ENCODE assay signal across 23 cellular contexts in genomic region chr2:212034841-212035585, GRCh38.
"Had no signal": no experiment of that assay in that cellular context is flagged by ENCODE, and none has a peak within 500 bp of the region (broad histone marks: within the 10 kb centered on the region; RNA-seq: fewer than 3 reads in every experiment).

No MANE protein-coding gene starts in this region.

- H3K36me3 Mint-ChIP-seq: activated naive CD8-positive, alpha-beta T cell treated with anti-CD3 and anti-CD28 coated beads for 36 hours; memory B cell; naive thymus-derived CD4-positive, alpha-beta T cell; stimulated activated naive B cell treated with anti-CD40 and anti-IgM and Interleukin-4, amounts not matched to agents 10 μg/mL and 1 μg/mL and 100 μg/mL, for 72 hours had no signal

- H3K27me3 ChIP-seq: ascending aorta, gastroesophageal sphincter, hepatocyte, stomach, thyroid gland, upper lobe of right lung had no signal

- H3K9me3 ChIP-seq: ascending aorta, gastroesophageal sphincter, stomach, thyroid gland, upper lobe of right lung had no signal

- ATAC-seq: gastroesophageal sphincter; left cardiac atrium; naive thymus-derived CD4-positive, alpha-beta T cell; right cardiac atrium; stimulated activated naive B cell treated with anti-CD40 and anti-IgM and Interleukin-4, amounts not matched to agents 10 μg/mL and 1 μg/mL and 100 μg/mL, for 72 hours; upper lobe of right lung had no signal

- H3K79me2 ChIP-seq: hepatocyte had no signal

- H3K27ac ChIP-seq: ascending aorta, gastroesophageal sphincter, hepatocyte, stomach, thyroid gland, upper lobe of right lung, VCaP had no signal

- H3K27me3 Mint-ChIP-seq: activated naive CD8-positive, alpha-beta T cell treated with anti-CD3 and anti-CD28 coated beads for 36 hours; memory B cell; naive thymus-derived CD4-positive, alpha-beta T cell; stimulated activated naive B cell treated with anti-CD40 and anti-IgM and Interleukin-4, amounts not matched to agents 10 μg/mL and 1 μg/mL and 100 μg/mL, for 72 hours had no signal

- H3K4me1 Mint-ChIP-seq: activated naive CD8-positive, alpha-beta T cell treated with anti-CD3 and anti-CD28 coated beads for 36 hours; memory B cell; naive thymus-derived CD4-positive, alpha-beta T cell; stimulated activated naive B cell treated with anti-CD40 and anti-IgM and Interleukin-4, amounts not matched to agents 10 μg/mL and 1 μg/mL and 100 μg/mL, for 72 hours had no signal

- H3K27ac Mint-ChIP-seq: activated naive CD4-positive, alpha-beta T cell treated with anti-CD3 and anti-CD28 coated beads for 36 hours; activated naive CD8-positive, alpha-beta T cell treated with anti-CD3 and anti-CD28 coated beads for 36 hours; memory B cell; naive thymus-derived CD4-positive, alpha-beta T cell; stimulated activated naive B cell treated with anti-CD40 and anti-IgM and Interleukin-4, amounts not matched to agents 10 μg/mL and 1 μg/mL and 100 μg/mL, for 72 hours had no signal

- DNase-seq: activated CD4-positive, alpha-beta T cell treated with anti-CD3 and anti-CD28 coated beads for 48 hours; activated CD4-positive, alpha-beta T cell treated with anti-CD3 and anti-CD28 coated beads, Interleukin-2, amount 50 U/mL, for 48 hours; activated CD8-positive, alpha-beta memory T cell treated with anti-CD3 and anti-CD28 coated beads for 24 hours; activated effector memory CD4-positive, alpha-beta T cell treated with anti-CD3 and anti-CD28 coated beads, Interleukin-2, amount 50 U/mL, for 16 hours; activated naive CD4-positive, alpha-beta T cell treated with anti-CD3 and anti-CD28 coated beads for 36 hours; activated naive CD8-positive, alpha-beta T cell treated with anti-CD3 and anti-CD28 coated beads for 36 hours; effector memory CD4-positive, alpha-beta T cell; erythroblast; left cardiac atrium; midbrain; naive thymus-derived CD4-positive, alpha-beta T cell; right cardiac atrium; stimulated activated CD4-positive, alpha-beta T cell treated with anti-CD3 and anti-CD28 coated beads, Interleukin-15, amount 100 ng/mL, for 24 hours; stimulated activated CD4-positive, alpha-beta T cell treated with anti-CD3 and anti-CD28 coated beads, Interleukin-2, amount 100 ng/mL, for 24 hours; stimulated activated naive B cell treated with anti-CD40 and anti-IgM and Interleukin-4, amounts not matched to agents 10 μg/mL and 1 μg/mL and 100 μg/mL, for 72 hours; stomach; thyroid gland; upper lobe of right lung had no signal

- H2AFZ ChIP-seq: hepatocyte had no signal

- H3K36me3 ChIP-seq: ascending aorta, gastroesophageal sphincter, stomach, thyroid gland, upper lobe of right lung had no signal

- H3K4me2 ChIP-seq: hepatocyte had no signal

- H3K4me3 Mint-ChIP-seq: activated naive CD4-positive, alpha-beta T cell treated with anti-CD3 and anti-CD28 coated beads for 36 hours; activated naive CD8-positive, alpha-beta T cell treated with anti-CD3 and anti-CD28 coated beads for 36 hours; memory B cell; naive thymus-derived CD4-positive, alpha-beta T cell; stimulated activated naive B cell treated with anti-CD40 and anti-IgM and Interleukin-4, amounts not matched to agents 10 μg/mL and 1 μg/mL and 100 μg/mL, for 72 hours had no signal

- H3K4me1 ChIP-seq: gastroesophageal sphincter, stomach, thyroid gland, upper lobe of right lung had no signal

- H3K4me3 ChIP-seq: ascending aorta, gastroesophageal sphincter, hepatocyte, stomach, thyroid gland, upper lobe of right lung had no signal

- H3K9me3 Mint-ChIP-seq: memory B cell; stimulated activated naive B cell treated with anti-CD40 and anti-IgM and Interleukin-4, amounts not matched to agents 10 μg/mL and 1 μg/mL and 100 μg/mL, for 72 hours had no signal
